Comparison of ENCODE assay signal across 2 cellular contexts in the genomic region with DNA sequence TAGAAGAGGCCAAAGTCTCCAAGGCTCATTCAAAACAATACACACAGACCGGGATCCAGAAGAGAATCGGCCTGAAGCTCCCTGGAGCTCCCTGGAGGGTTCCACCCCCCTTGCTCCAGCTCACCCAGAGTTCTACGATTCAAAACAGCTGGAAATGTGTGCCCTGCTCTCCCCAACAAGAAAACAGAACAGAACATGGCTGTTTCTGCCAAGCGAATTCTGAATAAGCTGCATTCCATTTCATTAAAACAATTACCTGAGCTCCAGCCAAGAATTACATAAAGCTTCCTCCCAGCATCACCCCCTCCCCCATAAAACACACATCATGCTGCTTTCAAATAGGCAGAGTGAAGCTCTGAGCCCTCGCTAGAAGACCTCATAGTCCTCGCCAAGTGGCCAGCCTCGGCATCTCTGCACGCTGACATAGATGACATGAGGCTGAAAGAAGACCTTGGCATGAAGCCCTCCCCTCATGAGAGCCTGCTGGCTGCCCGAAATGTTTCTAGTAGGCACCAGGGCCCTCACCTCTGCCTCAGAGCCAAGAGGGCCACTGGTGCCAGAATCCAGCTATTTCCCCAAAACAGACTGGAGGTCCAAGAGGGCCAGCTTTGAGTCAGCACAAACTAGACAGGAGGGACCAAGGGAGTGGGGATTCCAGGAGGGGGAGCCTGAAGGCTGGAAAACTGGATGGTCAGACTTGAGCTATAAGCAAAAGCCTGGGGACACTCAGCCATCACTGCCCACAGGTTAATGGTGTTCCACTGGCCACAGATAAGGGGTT.
A peak's percentile ranks its signal among the peaks of the same experiment; 100 is the strongest.
TF ChIP-seq lines count a peak whose summit lies in the region.

No MANE protein-coding gene starts in this region.

TF ChIP-seq in SK-N-SH, 30 proteins besides CTCF, POLR2A, EP300 and RAD21 (continues in another document):
- TF ChIP-seq GABPA (IDR thresholded peaks at IDR 0.05; ENCODE audit: low read depth) (no peak), RXRA (IDR thresholded peaks at IDR 0.05; ENCODE audit: borderline replicate concordance, low read depth) (no peak), GATA2 (CRISPR knock-in tag; IDR thresholded peaks at IDR 0.05) (no peak), EZH2phosphoT487 (IDR thresholded peaks at IDR 0.05; ENCODE audit: borderline replicate concordance, low read depth) (no peak), POLR2AphosphoS5 (IDR thresholded peaks at IDR 0.05; ENCODE audit: low read depth, low read length) (peak; percentile 64; the same call in 1 of the 2 replicates), FOXJ3 (CRISPR knock-in tag; IDR thresholded peaks at IDR 0.05) (no peak), REST (IDR thresholded peaks at IDR 0.05; ENCODE audit: low read depth, low read length) (no peak; the same call in 1 of the 2 replicates), FOSL2 (IDR thresholded peaks at IDR 0.05; ENCODE audit: borderline replicate concordance, low read depth) (no peak; the same call in 1 of the 2 replicates), MXI1 (IDR thresholded peaks at IDR 0.05; ENCODE audit: low read depth, low read length) (no peak), RFX5 (IDR thresholded peaks at IDR 0.05; ENCODE audit: low read length) (no peak), TEAD4 (IDR thresholded peaks at IDR 0.05; ENCODE audit: borderline replicate concordance, insufficient read depth) (peak; percentile 75; the same call in 1 of the 2 replicates), JUND (IDR thresholded peaks at IDR 0.05) (peak; percentile 57), ELF1 (IDR thresholded peaks at IDR 0.05) (no peak), RCOR1 (IDR thresholded peaks at IDR 0.05; ENCODE audit: low read length) (no peak; the same call in 1 of the 2 replicates), TAF1 (IDR thresholded peaks at IDR 0.05; ENCODE audit: borderline replicate concordance, low read depth, low read length) (peak; percentile 29; the same call in 1 of the 2 replicates), SMC3 (IDR thresholded peaks at IDR 0.05; ENCODE audit: low read depth, low read length) (no peak), SIN3A (IDR thresholded peaks at IDR 0.05; ENCODE audit: borderline replicate concordance, low read depth, low read length) (peak; percentile 80), NRF1 (IDR thresholded peaks at IDR 0.05; ENCODE audit: low read depth, low read length) (no peak), FOXM1 (IDR thresholded peaks at IDR 0.05; ENCODE audit: low read depth) (no peak), TCF12 (IDR thresholded peaks at IDR 0.05) (peak; percentile 88), MEF2A (IDR thresholded peaks at IDR 0.05; ENCODE audit: borderline replicate concordance, low read depth) (no peak), CHD2 (IDR thresholded peaks at IDR 0.05; ENCODE audit: low read length, partially characterized antibody) (peak; percentile 79), NFIC (IDR thresholded peaks at IDR 0.05; ENCODE audit: borderline replicate concordance) (peak; percentile 97)
- TF ChIP-seq, protein P1, sequence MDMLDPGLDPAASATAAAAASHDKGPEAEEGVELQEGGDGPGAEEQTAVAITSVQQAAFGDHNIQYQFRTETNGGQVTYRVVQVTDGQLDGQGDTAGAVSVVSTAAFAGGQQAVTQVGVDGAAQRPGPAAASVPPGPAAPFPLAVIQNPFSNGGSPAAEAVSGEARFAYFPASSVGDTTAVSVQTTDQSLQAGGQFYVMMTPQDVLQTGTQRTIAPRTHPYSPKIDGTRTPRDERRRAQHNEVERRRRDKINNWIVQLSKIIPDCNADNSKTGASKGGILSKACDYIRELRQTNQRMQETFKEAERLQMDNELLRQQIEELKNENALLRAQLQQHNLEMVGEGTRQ (IDR thresholded peaks at IDR 0.05; ENCODE audit: borderline replicate concordance, low read depth, low read length): no peak
- TF ChIP-seq, protein P2, sequence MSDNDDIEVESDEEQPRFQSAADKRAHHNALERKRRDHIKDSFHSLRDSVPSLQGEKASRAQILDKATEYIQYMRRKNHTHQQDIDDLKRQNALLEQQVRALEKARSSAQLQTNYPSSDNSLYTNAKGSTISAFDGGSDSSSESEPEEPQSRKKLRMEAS (IDR thresholded peaks at IDR 0.05; ENCODE audit: low read depth): peak; percentile 84
- TF ChIP-seq, protein P3, sequence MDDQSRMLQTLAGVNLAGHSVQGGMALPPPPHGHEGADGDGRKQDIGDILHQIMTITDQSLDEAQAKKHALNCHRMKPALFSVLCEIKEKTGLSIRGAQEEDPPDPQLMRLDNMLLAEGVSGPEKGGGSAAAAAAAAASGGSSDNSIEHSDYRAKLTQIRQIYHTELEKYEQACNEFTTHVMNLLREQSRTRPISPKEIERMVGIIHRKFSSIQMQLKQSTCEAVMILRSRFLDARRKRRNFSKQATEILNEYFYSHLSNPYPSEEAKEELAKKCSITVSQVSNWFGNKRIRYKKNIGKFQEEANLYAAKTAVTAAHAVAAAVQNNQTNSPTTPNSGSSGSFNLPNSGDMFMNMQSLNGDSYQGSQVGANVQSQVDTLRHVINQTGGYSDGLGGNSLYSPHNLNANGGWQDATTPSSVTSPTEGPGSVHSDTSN (IDR thresholded peaks at IDR 0.05): peak; percentile 54
- TF ChIP-seq, protein P4, sequence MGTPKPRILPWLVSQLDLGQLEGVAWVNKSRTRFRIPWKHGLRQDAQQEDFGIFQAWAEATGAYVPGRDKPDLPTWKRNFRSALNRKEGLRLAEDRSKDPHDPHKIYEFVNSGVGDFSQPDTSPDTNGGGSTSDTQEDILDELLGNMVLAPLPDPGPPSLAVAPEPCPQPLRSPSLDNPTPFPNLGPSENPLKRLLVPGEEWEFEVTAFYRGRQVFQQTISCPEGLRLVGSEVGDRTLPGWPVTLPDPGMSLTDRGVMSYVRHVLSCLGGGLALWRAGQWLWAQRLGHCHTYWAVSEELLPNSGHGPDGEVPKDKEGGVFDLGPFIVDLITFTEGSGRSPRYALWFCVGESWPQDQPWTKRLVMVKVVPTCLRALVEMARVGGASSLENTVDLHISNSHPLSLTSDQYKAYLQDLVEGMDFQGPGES (IDR thresholded peaks at IDR 0.05; ENCODE audit: low read depth, low read length): no peak

TF ChIP-seq in GM12891, 5 proteins besides CTCF, POLR2A, EP300 and RAD21:
- TF ChIP-seq TAF1 (IDR thresholded peaks at IDR 0.05; ENCODE audit: low read depth, low read length): no peak
- TF ChIP-seq SPI1 (IDR thresholded peaks at IDR 0.05; ENCODE audit: low read depth, low read length): no peak
- no peak for TF ChIP-seq POU2F2 (IDR thresholded peaks at IDR 0.05; ENCODE audit: low read depth, low read length)
